In the genomic region with DNA sequence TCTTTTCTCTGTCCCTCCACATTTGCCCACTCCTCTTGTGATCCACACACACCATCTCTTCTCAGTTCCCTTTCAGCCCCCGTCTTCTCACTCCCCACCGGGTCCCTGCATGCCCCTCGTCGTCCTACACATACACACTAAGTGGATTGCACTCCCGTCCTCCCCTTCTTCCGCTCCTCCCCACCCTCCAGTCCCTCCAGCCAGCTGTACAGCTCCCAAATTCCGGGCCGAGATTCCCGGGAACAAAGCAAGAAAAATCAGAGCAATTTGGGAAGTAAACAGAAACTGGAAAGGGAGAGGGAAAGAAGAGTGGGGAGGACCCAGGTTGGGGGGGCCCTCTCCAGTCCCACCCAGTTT, we compare ENCODE assay signal across 8 cellular contexts. TPM values are rescaled to one million over a fixed set of nuclear protein-coding genes. Genes with fewer than 3 reads are reported as not detected.
DNase-seq lines count a peak whose midpoint lies in the region; ATAC-seq, FAIRE-seq and TF ChIP-seq lines count a peak whose summit lies in the region.

No MANE protein-coding gene starts in this region.

- H3K27ac Mint-ChIP-seq in WTC11, result no peak overlapping the region

- H3K27ac ChIP-seq in cardiac muscle cell, result no peak overlapping the region

- no peaks in the 10 kb centered on the region for H3K9me3 ChIP-seq in cardiac muscle cell (ENCODE audit: low read depth)

- peaks cover 15% of the 10 kb centered on the region for H3K4me1 ChIP-seq in cardiac muscle cell (ENCODE audit: low read depth)

- no peak for TF ChIP-seq CTCF in WTC11 (IDR thresholded peaks at IDR 0.05)
- TF ChIP-seq CTCF in cardiac muscle cell (IDR thresholded peaks at IDR 0.05; ENCODE audit: low read depth, low read length), result no peak
- TF ChIP-seq CTCF in retinal pigment epithelial cell (conservative IDR thresholded peaks at IDR 0.05; ENCODE audit: low read depth, low read length), result no peak

- H3K4me1 Mint-ChIP-seq in WTC11, result peaks cover 39% of the 10 kb centered on the region

- H3K9me3 Mint-ChIP-seq in WTC11, result no peaks in the 10 kb centered on the region

- POLR2A ChIA-PET in WTC11 (lab: Charles Lee), result interaction anchor here (0.8 to 1.3 kb wide), 3 partner anchors 18 to 95 kb away, joined by 3 to 6 read pairs (median 5); partner anchors contain the start of gene SPRYD3

- H3K27me3 Mint-ChIP-seq in WTC11 (ENCODE audit: low read depth), result peaks cover 66% of the 10 kb centered on the region

- FAIRE-seq in RCC 7860 (lab: Jason Lieb, UNC), result no peak

- peak overlapping the region; percentile 90 for H3K4me3 Mint-ChIP-seq in WTC11

- H3K36me3 Mint-ChIP-seq in WTC11, result no peaks in the 10 kb centered on the region

- no peaks in the 10 kb centered on the region for H3K36me3 ChIP-seq in cardiac muscle cell

- peak; percentile 26 for ATAC-seq in WTC11
- ATAC-seq in HG03139 (IDR thresholded peaks at IDR 0.05; ENCODE audit: unreplicated experiment), result no peak

- DNase-seq in NCI-H510A treated with DMSO at 0.1 percent for 48 hours (lab: John Stamatoyannopoulos, UW) (peak; percentile 21), NCI-H510A (lab: John Stamatoyannopoulos, UW) (no peak), WTC11 (ENCODE audit: low spot score) (peak; percentile 42), cardiac muscle cell (ENCODE audit: low read depth in 1 of 2, low spot score in 1 of 2) (peak in 1 of 2 donors; percentile 48), retinal pigment epithelial cell (ENCODE audit: low read depth) (no peak), cortex of kidney (lab: John Stamatoyannopoulos, UW) (no peak), RCC 7860 (ENCODE audit: low spot score) (no peak)

- peak overlapping the region; percentile 45 for H3K4me3 ChIP-seq in cardiac muscle cell
- H3K4me3 ChIP-seq in retinal pigment epithelial cell (ENCODE audit: low read length), result peak overlapping the region; percentile 61

- H3K27me3 ChIP-seq in cardiac muscle cell, result peaks cover 3% of the 10 kb centered on the region

- CTCF ChIA-PET in WTC11 (lab: Charles Lee), result interaction anchor here (0.7 to 14.6 kb wide), 13 partner anchors 16 to 282 kb away, joined by 3 to 474 read pairs (median 12); partner anchors contain the start of genes AAAS, CSAD, SP1 and SPRYD3

TF ChIP-seq in WTC11, 78 proteins besides CTCF, POLR2A, EP300 and RAD21:
- no peak for TF ChIP-seq PRRX2 (CRISPR knock-in tag; IDR thresholded peaks at IDR 0.05)
- TF ChIP-seq, protein P1, sequence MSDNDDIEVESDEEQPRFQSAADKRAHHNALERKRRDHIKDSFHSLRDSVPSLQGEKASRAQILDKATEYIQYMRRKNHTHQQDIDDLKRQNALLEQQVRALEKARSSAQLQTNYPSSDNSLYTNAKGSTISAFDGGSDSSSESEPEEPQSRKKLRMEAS (CRISPR knock-in tag; IDR thresholded peaks at IDR 0.05), result 0 out of 2 replicates have a peak, but pooled peaks have one; percentile 17

RNA-seq across cellular contexts. Expression of gene IGFBP6, which starts 0.3 kb away (rescaled TPM):
- total RNA-seq in WTC11 (2021) (6.4 to 11.2 TPM (median 7.4 TPM) in 3 replicates), cardiac muscle cell (58.9 and 105 TPM in 2 replicates)
- 75.4 and 109 TPM in 2 replicates for polyA plus RNA-seq in cardiac muscle cell

RNA-seq across cellular contexts. Expression of gene SOAT2, which starts 6.1 kb away (rescaled TPM):
- total RNA-seq in WTC11 (2021), result not detected in 3 replicates
- total RNA-seq in cardiac muscle cell, result 0.57 and 1.6 TPM in 2 replicates
- 1.3 and 1.9 TPM in 2 replicates for polyA plus RNA-seq in cardiac muscle cell

RNA-seq across cellular contexts. Expression of gene SPRYD3, which starts 18.0 kb away (rescaled TPM):
- 6.5 to 11.9 TPM (median 6.8 TPM) in 3 replicates for total RNA-seq in WTC11 (2021)
- 14.8 and 15.8 TPM in 2 replicates for total RNA-seq in cardiac muscle cell
- 17.6 and 19.4 TPM in 2 replicates for polyA plus RNA-seq in cardiac muscle cell

RNA-seq across cellular contexts. Expression of gene TNS2, which starts 47.3 kb away (rescaled TPM):
- total RNA-seq in WTC11 (2021) (3.4 to 7.7 TPM (median 4.1 TPM) in 3 replicates), cardiac muscle cell (3.9 and 4.5 TPM in 2 replicates)
- polyA plus RNA-seq in cardiac muscle cell, result 2.2 and 5.1 TPM in 2 replicates

Comparison
In these comparisons a context has a peak if more than half of its experiments do, and no peak if none do; other contexts are left out.
1. DNase-seq: peak in NCI-H510A treated with DMSO at 0.1 percent for 48 hours (single experiment) and WTC11 (single experiment); none in NCI-H510A (single experiment), retinal pigment epithelial cell (single experiment), cortex of kidney (single experiment) and RCC 7860 (single experiment).